In genomic region chr2:10773841-10774341, GRCh38 we compare ENCODE assay signal across 17 cellular contexts. TPM values are rescaled to one million over a fixed set of nuclear protein-coding genes. Genes with fewer than 3 reads are reported as not detected.
DNase-seq lines count a peak whose midpoint lies in the region; ATAC-seq and TF ChIP-seq lines count a peak whose summit lies in the region.
"Had no signal": no experiment of that assay in that cellular context is flagged by ENCODE, and none has a peak within 500 bp of the region (broad histone marks: within the 10 kb centered on the region; RNA-seq: fewer than 3 reads in every experiment).

No MANE protein-coding gene starts in this region.

- H3K27me3 ChIP-seq in foreskin keratinocyte (no peaks in the 10 kb centered on the region), upper lobe of right lung (no peaks in the 10 kb centered on the region), WERI-Rb-1 (ENCODE audit: insufficient read depth, low read depth, severe bottlenecking) (no peaks in the 10 kb centered on the region)

- H3K4me1 ChIP-seq in foreskin keratinocyte, result peaks cover 6% of the 10 kb centered on the region
- no peaks in the 10 kb centered on the region for H3K4me1 ChIP-seq in upper lobe of right lung
- H3K4me1 ChIP-seq: A549 had no signal

- DNase-seq in Right ventricle myocardium inferior (ENCODE audit: missing footprints) (no peak), left cardiac atrium (no peak), foreskin keratinocyte (peak; percentile 52 to 76), mesenteric fat pad (ENCODE audit: low spot score) (peak; percentile 76), upper lobe of right lung (no peak), WERI-Rb-1 (no peak), NCI-H187 treated with DMSO at 0.1 percent for 48 hours (lab: John Stamatoyannopoulos, UW) (no peak), OCI-M1 (lab: John Stamatoyannopoulos, UW) (no peak)
- DNase-seq: activated CD4-positive, alpha-beta T cell treated with anti-CD3 and anti-CD28 coated beads for 36 hours; activated CD8-positive, alpha-beta memory T cell treated with anti-CD3 and anti-CD28 coated beads, Interleukin-2, amount 50 U/mL, for 4 hours; activated naive CD4-positive, alpha-beta T cell treated with anti-CD3 and anti-CD28 coated beads, Interleukin-2, amount 50 U/mL, for 16 hours; CD4-positive, CD25-positive, alpha-beta regulatory T cell; dermis blood vessel endothelial cell; DMS79 treated with DMSO at 0.1 percent for 48 hours; stimulated activated naive CD4-positive, alpha-beta T cell treated with Interleukin-2 at 50 U/mL for 16 hours had no signal

- H3K9me3 ChIP-seq in upper lobe of right lung, result no peaks in the 10 kb centered on the region
- H3K9me3 ChIP-seq in WERI-Rb-1 (ENCODE audit: severe bottlenecking), result no peaks in the 10 kb centered on the region
- H3K9me3 ChIP-seq: A549 had no signal

- H3K4me3 ChIP-seq in upper lobe of right lung (no peak overlapping the region), WERI-Rb-1 (ENCODE audit: low read depth, low read length) (no peak overlapping the region)
- H3K4me3 ChIP-seq: A549 had no signal

- H3K36me3 ChIP-seq in upper lobe of right lung, result peaks cover 16% of the 10 kb centered on the region
- peaks cover 32% of the 10 kb centered on the region for H3K36me3 ChIP-seq in WERI-Rb-1

- no peak overlapping the region for H3K27ac ChIP-seq in foreskin keratinocyte
- no peak overlapping the region for H3K27ac ChIP-seq in upper lobe of right lung
- no peak overlapping the region for H3K27ac ChIP-seq in WERI-Rb-1
- H3K27ac ChIP-seq: A549 had no signal

- ATAC-seq in Right ventricle myocardium inferior (peak; percentile 4), left cardiac atrium (no peak), foreskin keratinocyte (peak; percentile 67), upper lobe of right lung (peak; percentile 2)
- ATAC-seq: activated CD4-positive, alpha-beta T cell treated with anti-CD3 and anti-CD28 coated beads for 36 hours had no signal

- intact Hi-C loops in Right ventricle myocardium inferior (cut with DNase I), result no loop called here
- intact Hi-C loops in left cardiac atrium (cut with DNase I), result no loop called here
- intact Hi-C loops in upper lobe of right lung (cut with DNase I), result no loop called here

- TF ChIP-seq CTCF in foreskin keratinocyte (conservative IDR thresholded peaks at IDR 0.05), result no peak
- no peak for TF ChIP-seq CTCF in upper lobe of right lung (IDR thresholded peaks at IDR 0.05)
- no peak for TF ChIP-seq CTCF in WERI-Rb-1 (IDR thresholded peaks at IDR 0.05; ENCODE audit: low read depth, low read length)

RNA-seq across cellular contexts. Expression of gene PDIA6, which starts 38.7 kb away (rescaled TPM):
- total RNA-seq in Right ventricle myocardium inferior (125 TPM), left cardiac atrium (100 to 1,000 TPM; 149 to 157 TPM), foreskin keratinocyte (347 and 395 TPM in 2 replicates), mesenteric fat pad (157 TPM), upper lobe of right lung (180 TPM)
- polyA plus RNA-seq in foreskin keratinocyte, result 299 and 317 TPM in 2 replicates

RNA-seq across cellular contexts. Expression of gene ATP6V1C2, which starts 52.5 kb away (rescaled TPM):
- 1.9 TPM for total RNA-seq in Right ventricle myocardium inferior
- total RNA-seq in left cardiac atrium, result under 1 TPM; 0.18 to 0.47 TPM
- total RNA-seq in foreskin keratinocyte, result 0.07 TPM in 2 replicates
- polyA plus RNA-seq in foreskin keratinocyte, result 0.13 and 0.16 TPM in 2 replicates
- total RNA-seq in mesenteric fat pad, result 1.4 TPM
- not detected for total RNA-seq in upper lobe of right lung
- total RNA-seq: activated CD4-positive, alpha-beta T cell treated with anti-CD3 and anti-CD28 coated beads for 36 hours; CD4-positive, CD25-positive, alpha-beta regulatory T cell; T-helper 2 cell treated with Interferon-gamma antibody and Interleukin-4, amounts not matched to agents 100 ng/mL and 5 ng/mL, for 36 hours had no signal

Comparison
In these comparisons a context has a peak if more than half of its experiments do, and no peak if none do; other contexts are left out.
1. ATAC-seq: peak in Right ventricle myocardium inferior (single experiment), foreskin keratinocyte (single experiment) and upper lobe of right lung (single experiment); none in left cardiac atrium (0 of 2).
2. DNase-seq: peak in foreskin keratinocyte (2 of 2) and mesenteric fat pad (single experiment); none in Right ventricle myocardium inferior (single experiment), left cardiac atrium (single experiment), upper lobe of right lung (single experiment), WERI-Rb-1 (single experiment), NCI-H187 treated with DMSO at 0.1 percent for 48 hours (single experiment) and OCI-M1 (single experiment).